In genomic region chr4:55530167-55530566, GRCh38 we compare ENCODE assay signal across 11 cellular contexts.
"Had no signal": no experiment of that assay in that cellular context is flagged by ENCODE, and none has a peak within 500 bp of the region (broad histone marks: within the 10 kb centered on the region; RNA-seq: fewer than 3 reads in every experiment).

No MANE protein-coding gene starts in this region.

- H3K4me3 Mint-ChIP-seq: GM23338, H9, HFFc6 had no signal

- H2AFZ ChIP-seq: GM23248, GM23338 had no signal

- H3K27ac Mint-ChIP-seq: GM23338, HFFc6 had no signal

- DNase-seq: GM23248, GOT3, H7, H9, HCEC 1CT, HFFc6 had no signal

- ATAC-seq: GM23338, HCT116 had no signal

- H3K27ac ChIP-seq: GM23248 had no signal

- H3K36me3 ChIP-seq: HAP-1 had no signal

- H3K4me3 ChIP-seq: GM23248, GM23338, HAP-1 had no signal

- FAIRE-seq: H1, H54 had no signal

- H3K9ac ChIP-seq: GM23248 had no signal
